26 cellular contexts compared by ENCODE assay signal in genomic region chr22:20580179-20580578, GRCh38.
DNase-seq lines count a peak whose midpoint lies in the region; ATAC-seq, FAIRE-seq and TF ChIP-seq lines count a peak whose summit lies in the region.
"Had no signal": no experiment of that assay in that cellular context is flagged by ENCODE, and none has a peak within 500 bp of the region (broad histone marks: within the 10 kb centered on the region; RNA-seq: fewer than 3 reads in every experiment).

No MANE protein-coding gene starts in this region.

- H3K9me3 ChIP-seq in CD4-positive, CD25-positive, alpha-beta regulatory T cell (ENCODE audit: control insufficient read depth in 2 of 2, low read length in 2 of 2), result no peaks in the 10 kb centered on the region
- no peaks in the 10 kb centered on the region for H3K9me3 ChIP-seq in WERI-Rb-1 (ENCODE audit: severe bottlenecking)
- H3K9me3 ChIP-seq: prostate gland had no signal

- H3K36me3 Mint-ChIP-seq in T-helper 1 cell treated with Interleukin-12 subunit alpha and Interleukin-12 subunit beta and Interleukin-4 antibody, amounts not matched to agents 30 μg/mL and 1 μg/mL, for 36 hours (ENCODE audit: low read depth), result peaks cover 15% of the 10 kb centered on the region
- H3K36me3 Mint-ChIP-seq in CD4-positive, CD25-positive, alpha-beta regulatory T cell, result peaks cover 19% of the 10 kb centered on the region
- peaks cover 29% of the 10 kb centered on the region for H3K36me3 Mint-ChIP-seq in activated naive CD8-positive, alpha-beta T cell treated with anti-CD3 and anti-CD28 coated beads, Interleukin-2, amount 50 U/mL, for 24 hours (ENCODE audit: low read depth)
- H3K36me3 Mint-ChIP-seq in nephron progenitor cell (ENCODE audit: low read depth), result peaks cover 8% of the 10 kb centered on the region

- H3K4me3 ChIP-seq in CD4-positive, CD25-positive, alpha-beta regulatory T cell (ENCODE audit: low read depth, low read length), result no peak overlapping the region
- H3K4me3 ChIP-seq in WERI-Rb-1 (ENCODE audit: low read depth, low read length), result no peak overlapping the region
- H3K4me3 ChIP-seq: coronary artery, prostate gland, skin epidermis had no signal

- no peaks in the 10 kb centered on the region for H3K27me3 Mint-ChIP-seq in T-helper 1 cell treated with Interleukin-12 subunit alpha and Interleukin-12 subunit beta and Interleukin-4 antibody, amounts not matched to agents 30 μg/mL and 1 μg/mL, for 36 hours (ENCODE audit: low read depth)
- H3K27me3 Mint-ChIP-seq in CD4-positive, CD25-positive, alpha-beta regulatory T cell, result no peaks in the 10 kb centered on the region
- no peaks in the 10 kb centered on the region for H3K27me3 Mint-ChIP-seq in activated naive CD8-positive, alpha-beta T cell treated with anti-CD3 and anti-CD28 coated beads, Interleukin-2, amount 50 U/mL, for 24 hours
- peaks cover 2% of the 10 kb centered on the region for H3K27me3 Mint-ChIP-seq in nephron progenitor cell (ENCODE audit: low read depth, poor library complexity)
- H3K27me3 Mint-ChIP-seq: activated CD4-positive, alpha-beta T cell treated with anti-CD3 and anti-CD28 coated beads for 36 hours; B cell; memory B cell; naive B cell; type B pancreatic cell had no signal

- no peak for TF ChIP-seq CTCF in nephron progenitor cell (IDR thresholded peaks at IDR 0.05)
- no peak for TF ChIP-seq CTCF in D721Med (IDR thresholded peaks at IDR 0.05; ENCODE audit: insufficient read depth, missing control alignments)
- no peak for TF ChIP-seq CTCF in WERI-Rb-1 (IDR thresholded peaks at IDR 0.05; ENCODE audit: low read depth, low read length)

- H3K36me3 ChIP-seq in CD4-positive, CD25-positive, alpha-beta regulatory T cell (ENCODE audit: control insufficient read depth, insufficient read depth, low read length), result peaks cover 88% of the 10 kb centered on the region
- H3K36me3 ChIP-seq in WERI-Rb-1, result peaks cover 62% of the 10 kb centered on the region

- peaks cover 11% of the 10 kb centered on the region for H3K4me1 ChIP-seq in CD4-positive, CD25-positive, alpha-beta regulatory T cell (ENCODE audit: control insufficient read depth, insufficient read depth, low read length, poor library complexity, severe bottlenecking)
- H3K4me1 ChIP-seq: prostate gland had no signal

- no peak for ATAC-seq in CD4-positive, CD25-positive, alpha-beta regulatory T cell (ENCODE audit: low read depth in 2 of 2)
- no peak for ATAC-seq in activated naive CD8-positive, alpha-beta T cell treated with anti-CD3 and anti-CD28 coated beads, Interleukin-2, amount 50 U/mL, for 24 hours
- ATAC-seq in HG03342 (IDR thresholded peaks at IDR 0.05; ENCODE audit: unreplicated experiment), result no peak
- ATAC-seq: activated CD4-positive, alpha-beta T cell treated with anti-CD3 and anti-CD28 coated beads for 36 hours; HCT116; HepG2; SK-N-SH treated with all-trans-retinoic acid at 6 μM for 48 hours had no signal

- peak overlapping the region; percentile 44 for H3K27ac ChIP-seq in CD4-positive, CD25-positive, alpha-beta regulatory T cell (ENCODE audit: insufficient read depth, low read length, poor library complexity, severe bottlenecking)
- H3K27ac ChIP-seq in WERI-Rb-1, result no peak overlapping the region
- H3K27ac ChIP-seq: coronary artery, prostate gland, skin epidermis had no signal

- no peaks in the 10 kb centered on the region for H3K9me3 Mint-ChIP-seq in T-helper 1 cell treated with Interleukin-12 subunit alpha and Interleukin-12 subunit beta and Interleukin-4 antibody, amounts not matched to agents 30 μg/mL and 1 μg/mL, for 36 hours
- no peaks in the 10 kb centered on the region for H3K9me3 Mint-ChIP-seq in CD4-positive, CD25-positive, alpha-beta regulatory T cell
- no peaks in the 10 kb centered on the region for H3K9me3 Mint-ChIP-seq in activated naive CD8-positive, alpha-beta T cell treated with anti-CD3 and anti-CD28 coated beads, Interleukin-2, amount 50 U/mL, for 24 hours
- H3K9me3 Mint-ChIP-seq in nephron progenitor cell, result no peaks in the 10 kb centered on the region
- H3K9me3 Mint-ChIP-seq: memory B cell, naive B cell, type B pancreatic cell had no signal

- H3K27me3 ChIP-seq in CD4-positive, CD25-positive, alpha-beta regulatory T cell (ENCODE audit: control insufficient read depth, insufficient read depth, low read length), result no peaks in the 10 kb centered on the region
- no peaks in the 10 kb centered on the region for H3K27me3 ChIP-seq in WERI-Rb-1 (ENCODE audit: insufficient read depth, low read depth, severe bottlenecking)

- H3K4me1 Mint-ChIP-seq in T-helper 1 cell treated with Interleukin-12 subunit alpha and Interleukin-12 subunit beta and Interleukin-4 antibody, amounts not matched to agents 30 μg/mL and 1 μg/mL, for 36 hours (ENCODE audit: low read depth), result peaks cover 15% of the 10 kb centered on the region
- peaks cover 0 to 54% (median 13%) of the 10 kb centered on the region in 4 donors for H3K4me1 Mint-ChIP-seq in CD4-positive, CD25-positive, alpha-beta regulatory T cell
- peaks cover 9% of the 10 kb centered on the region for H3K4me1 Mint-ChIP-seq in activated naive CD8-positive, alpha-beta T cell treated with anti-CD3 and anti-CD28 coated beads, Interleukin-2, amount 50 U/mL, for 24 hours
- H3K4me1 Mint-ChIP-seq in nephron progenitor cell, result peaks cover 7% of the 10 kb centered on the region
- H3K4me1 Mint-ChIP-seq: B cell had no signal

- peak overlapping the region; percentile 26 for H3K27ac Mint-ChIP-seq in T-helper 1 cell treated with Interleukin-12 subunit alpha and Interleukin-12 subunit beta and Interleukin-4 antibody, amounts not matched to agents 30 μg/mL and 1 μg/mL, for 36 hours
- H3K27ac Mint-ChIP-seq in CD4-positive, CD25-positive, alpha-beta regulatory T cell, result peak overlapping the region; percentile 37 to 92 (median 86)
- peak overlapping the region; percentile 64 for H3K27ac Mint-ChIP-seq in activated naive CD8-positive, alpha-beta T cell treated with anti-CD3 and anti-CD28 coated beads, Interleukin-2, amount 50 U/mL, for 24 hours
- H3K27ac Mint-ChIP-seq in nephron progenitor cell, result peak overlapping the region; percentile 72
- H3K27ac Mint-ChIP-seq: activated CD4-positive, alpha-beta T cell treated with anti-CD3 and anti-CD28 coated beads for 36 hours; B cell; memory B cell; type B pancreatic cell had no signal

- DNase-seq in T-helper 1 cell (no peak), nephron progenitor cell (no peak), D721Med (ENCODE audit: insufficient read length, low spot score) (no peak), WERI-Rb-1 (no peak)
- no peak for DNase-seq in CD4-positive, CD25-positive, alpha-beta regulatory T cell
- DNase-seq in activated naive CD8-positive, alpha-beta T cell treated with anti-CD3 and anti-CD28 coated beads, Interleukin-2, amount 50 U/mL, for 24 hours, result no peak
- DNase-seq: 8988T; activated CD4-positive, alpha-beta T cell treated with anti-CD3 and anti-CD28 coated beads for 36 hours; activated CD8-positive, alpha-beta memory T cell treated with anti-CD3 and anti-CD28 coated beads, Interleukin-2, amount 50 U/mL, for 48 hours; glutamatergic neuron; naive B cell; NCI-H1417 treated with DMSO at 0.1 percent for 48 hours; NCI-H524; stimulated activated CD4-positive, alpha-beta T cell treated with anti-CD3 and anti-CD28 coated beads, Interleukin-2, amount 100 ng/mL, for 48 hours had no signal

- FAIRE-seq in D721Med (lab: Jason Lieb, UNC), result no peak
- FAIRE-seq: endometrium, HepG2 had no signal

- no peak overlapping the region for H3K4me3 Mint-ChIP-seq in T-helper 1 cell treated with Interleukin-12 subunit alpha and Interleukin-12 subunit beta and Interleukin-4 antibody, amounts not matched to agents 30 μg/mL and 1 μg/mL, for 36 hours
- H3K4me3 Mint-ChIP-seq in CD4-positive, CD25-positive, alpha-beta regulatory T cell, result no peak overlapping the region
- H3K4me3 Mint-ChIP-seq in activated naive CD8-positive, alpha-beta T cell treated with anti-CD3 and anti-CD28 coated beads, Interleukin-2, amount 50 U/mL, for 24 hours, result no peak overlapping the region
- no peak overlapping the region for H3K4me3 Mint-ChIP-seq in nephron progenitor cell
- H3K4me3 Mint-ChIP-seq: activated CD4-positive, alpha-beta T cell treated with anti-CD3 and anti-CD28 coated beads for 36 hours; B cell; memory B cell; type B pancreatic cell had no signal

Comparison
In these comparisons a context has a peak if more than half of its experiments do, and no peak if none do; other contexts are left out.
1. H3K27ac Mint-ChIP-seq: peak in every context shown above with its lines; median percentile 86 in CD4-positive, CD25-positive, alpha-beta regulatory T cell; 72 in nephron progenitor cell; 64 in activated naive CD8-positive, alpha-beta T cell treated with anti-CD3 and anti-CD28 coated beads, Interleukin-2, amount 50 U/mL, for 24 hours; 26 in T-helper 1 cell treated with Interleukin-12 subunit alpha and Interleukin-12 subunit beta and Interleukin-4 antibody, amounts not matched to agents 30 μg/mL and 1 μg/mL, for 36 hours.